ENCODE assay signal across 20 cellular contexts in the genomic region with DNA sequence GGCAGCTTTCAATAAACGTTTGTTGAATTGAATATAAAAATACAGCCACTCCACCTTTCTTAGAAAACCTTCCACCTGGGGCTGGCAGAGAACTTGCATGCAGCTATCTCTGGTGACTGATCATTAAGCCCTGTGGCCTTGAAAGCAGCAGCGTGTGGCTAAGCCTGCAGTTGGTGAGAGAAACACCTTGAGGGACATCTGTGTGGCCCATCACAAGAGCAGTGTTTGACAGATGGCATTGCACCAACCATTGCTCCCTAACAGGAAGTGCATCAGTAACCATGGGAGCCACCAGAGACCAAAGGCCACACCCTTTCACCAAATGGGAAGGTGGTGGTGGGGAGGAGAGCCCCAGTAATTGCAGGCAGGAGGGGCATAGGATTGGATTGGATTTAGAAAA. TPM values are rescaled to one million over a fixed set of nuclear protein-coding genes. Genes with fewer than 3 reads are reported as not detected.
DNase-seq lines count a peak whose midpoint lies in the region; ATAC-seq and TF ChIP-seq lines count a peak whose summit lies in the region.
"Had no signal": no experiment of that assay in that cellular context is flagged by ENCODE, and none has a peak within 500 bp of the region (broad histone marks: within the 10 kb centered on the region; RNA-seq: fewer than 3 reads in every experiment).

No MANE protein-coding gene starts in this region.

- H3K27me3 ChIP-seq in DND-41 (ENCODE audit: insufficient read depth, low read length, poor library complexity): no peaks in the 10 kb centered on the region

- no peaks in the 10 kb centered on the region for H3K79me2 ChIP-seq in DND-41 (ENCODE audit: insufficient read depth, low read length)

- H3K9ac ChIP-seq in DND-41 (ENCODE audit: low read depth, low read length): no peak overlapping the region
- H3K9ac ChIP-seq: KMS-11 had no signal

- DNase-seq in COLO668 (lab: John Stamatoyannopoulos, UW; ENCODE audit: unreplicated experiment): peak; percentile 9
- peak; percentile 18 for DNase-seq in DND-41
- DNase-seq in NCI-H69 (lab: John Stamatoyannopoulos, UW): peak; percentile 88
- no peak for DNase-seq in mucosa of descending colon
- no peak for DNase-seq in activated T-cell treated with anti-CD3 and anti-CD28 coated beads, Interleukin-2, amount 50 U/mL, for 48 hours
- DNase-seq in NOMO-1 (lab: John Stamatoyannopoulos, UW; ENCODE audit: unreplicated experiment in 2 of 2): no peak
- DNase-seq: activated CD4-positive, alpha-beta memory T cell treated with anti-CD3 and anti-CD28 coated beads, Interleukin-2, amount 10 ng/mL, durations not matched to agents 7 days and 5 days; activated CD4-positive, CD25-positive, alpha-beta regulatory T cell; activated gamma-delta T cell treated with Interleukin-2 at 50 U/mL for 16 hours; activated T-cell treated with anti-CD3 and anti-CD28 coated beads for 4 hours; Caco-2; left colon; NCI-H1048; stimulated activated CD4-positive, alpha-beta T cell treated with anti-CD3 and anti-CD28 coated beads, Interleukin-1b, Interleukin-23, amount 100 ng/mL, for 48 hours; T1000 had no signal

- H3K4me3 ChIP-seq in DND-41 (ENCODE audit: low read depth in 1 of 2, low read length in 2 of 2): no peak overlapping the region
- no peak overlapping the region for H3K4me3 ChIP-seq in mucosa of descending colon
- H3K4me3 ChIP-seq: thoracic aorta had no signal

- intact Hi-C loops in mucosa of descending colon (cut with DNase I, micrococcal nuclease): no loop called here

- H2AFZ ChIP-seq in DND-41 (ENCODE audit: low read depth, low read length): no peak overlapping the region

- no peak for TF ChIP-seq CTCF in DND-41 (IDR thresholded peaks at IDR 0.05; ENCODE audit: borderline replicate concordance, extremely low read depth, low read length, poor library complexity, severe bottlenecking)
- TF ChIP-seq CTCF in mucosa of descending colon (IDR thresholded peaks at IDR 0.05): no peak

- no peak overlapping the region for H3K4me2 ChIP-seq in DND-41 (ENCODE audit: insufficient read depth, low read length)
- H3K4me2 ChIP-seq: KMS-11 had no signal

- ATAC-seq in DND-41 (ENCODE audit: insufficient read depth, low read depth): peak; percentile 60; the same call in 1 of the 3 replicates
- peak; percentile 31 for ATAC-seq in mucosa of descending colon
- no peak for ATAC-seq in HG02870 (IDR thresholded peaks at IDR 0.05; ENCODE audit: unreplicated experiment)
- ATAC-seq: left colon; SK-N-SH treated with all-trans-retinoic acid at 6 μM for 48 hours; stimulated activated memory B cell treated with anti-CD40 and anti-IgM and Interleukin-4, amounts not matched to agents 10 μg/mL and 1 μg/mL and 100 μg/mL, for 72 hours had no signal

- no peaks in the 10 kb centered on the region for H4K20me1 ChIP-seq in DND-41 (ENCODE audit: insufficient read depth, low read length)

- peaks cover 6% of the 10 kb centered on the region for H3K4me1 ChIP-seq in DND-41 (ENCODE audit: insufficient read depth, low read length)
- H3K4me1 ChIP-seq in mucosa of descending colon (ENCODE audit: low read depth): no peaks in the 10 kb centered on the region
- H3K4me1 ChIP-seq: Caco-2 had no signal

- H3K27ac ChIP-seq in DND-41 (ENCODE audit: low read length): no peak overlapping the region
- H3K27ac ChIP-seq: KMS-11, thoracic aorta had no signal

- H3K36me3 ChIP-seq in DND-41 (ENCODE audit: insufficient read depth, low read length) (no peaks in the 10 kb centered on the region), mucosa of descending colon (ENCODE audit: low read depth) (no peaks in the 10 kb centered on the region)
- H3K36me3 ChIP-seq: thoracic aorta had no signal

- no peaks in the 10 kb centered on the region for H3K9me3 ChIP-seq in DND-41 (ENCODE audit: insufficient read depth, low read length, severe bottlenecking)
- H3K9me3 ChIP-seq in mucosa of descending colon: no peaks in the 10 kb centered on the region
- H3K9me3 ChIP-seq: Caco-2, thoracic aorta had no signal

RNA-seq across cellular contexts. Expression of gene RHOBTB1, which starts 22.4 kb away (rescaled TPM):
- total RNA-seq in mucosa of descending colon: 1 to 10 TPM; 5.8 to 8.0 (median 6.9) TPM

Comparison
In these comparisons a context has a peak if more than half of its experiments do, and no peak if none do; other contexts are left out.
1. DNase-seq: peak in COLO668 (single experiment), DND-41 (single experiment) and NCI-H69 (single experiment); none in mucosa of descending colon (0 of 3), activated T-cell treated with anti-CD3 and anti-CD28 coated beads, Interleukin-2, amount 50 U/mL, for 48 hours (0 of 2) and NOMO-1 (0 of 2).